Comparison of ENCODE assay signal across 30 cellular contexts in genomic region chr16:12754824-12755543, GRCh38. TPM values are rescaled to one million over a fixed set of nuclear protein-coding genes. Genes with fewer than 3 reads are reported as not detected.
DNase-seq lines count a peak whose midpoint lies in the region; ATAC-seq and TF ChIP-seq lines count a peak whose summit lies in the region.
"Had no signal": no experiment of that assay in that cellular context is flagged by ENCODE, and none has a peak within 500 bp of the region (broad histone marks: within the 10 kb centered on the region; RNA-seq: fewer than 3 reads in every experiment).

No MANE protein-coding gene starts in this region.

- intact Hi-C loops in activated CD4-positive, alpha-beta memory T cell treated with anti-CD3 and anti-CD28 coated beads for 36 hours (cut with micrococcal nuclease), result loop anchor here (5.0 kb wide), 1 partner anchor 62 kb away; no protein-coding TSS in a partner anchor

- no peak overlapping the region for H3K4me3 ChIP-seq in AG10803 (ENCODE audit: low read length)
- H3K4me3 ChIP-seq: BLaER1, colonic mucosa, heart right ventricle, lower lobe of right lung, MG63, psoas muscle, transverse colon had no signal

- CTCF ChIA-PET in activated CD4-positive, alpha-beta memory T cell treated with anti-CD3 and anti-CD28 coated beads for 36 hours (lab: Charles Lee), result no interaction called here

- H3K27ac Mint-ChIP-seq in chondrocyte (ENCODE audit: unreplicated experiment), result peak overlapping the region; percentile 57
- H3K27ac Mint-ChIP-seq in activated CD4-positive, alpha-beta memory T cell treated with anti-CD3 and anti-CD28 coated beads for 36 hours, result no peak overlapping the region
- H3K27ac Mint-ChIP-seq: activated CD4-positive, alpha-beta T cell treated with anti-CD3 and anti-CD28 coated beads, Interleukin-2, amount 10 ng/mL, durations not matched to agents 24 days and 14 days; activated naive CD4-positive, alpha-beta T cell treated with anti-CD3 and anti-CD28 coated beads, Interleukin-2, amount 50 U/mL, for 72 hours; naive thymus-derived CD8-positive, alpha-beta T cell; T-helper 2 cell treated with Interferon-gamma antibody and Interleukin-4, amounts not matched to agents 5 μg/mL and 100 μg/mL, for 36 hours had no signal

- H3K27ac ChIP-seq in substantia nigra (ENCODE audit: low read depth, low read length, poor library complexity, severe bottlenecking), result no peak overlapping the region
- H3K27ac ChIP-seq: BLaER1, colonic mucosa, epithelial cell of prostate, foreskin keratinocyte, heart right ventricle, lower lobe of right lung, psoas muscle, transverse colon had no signal

- H3K4me1 Mint-ChIP-seq in chondrocyte (ENCODE audit: low read depth), result peaks cover 25% of the 10 kb centered on the region
- H3K4me1 Mint-ChIP-seq in activated CD4-positive, alpha-beta memory T cell treated with anti-CD3 and anti-CD28 coated beads for 36 hours (ENCODE audit: low read depth), result peaks cover 33% of the 10 kb centered on the region

- H3K9me3 Mint-ChIP-seq in chondrocyte (ENCODE audit: low read depth), result no peaks in the 10 kb centered on the region
- H3K9me3 Mint-ChIP-seq in activated CD4-positive, alpha-beta memory T cell treated with anti-CD3 and anti-CD28 coated beads for 36 hours, result no peaks in the 10 kb centered on the region
- H3K9me3 Mint-ChIP-seq: activated CD4-positive, alpha-beta T cell treated with anti-CD3 and anti-CD28 coated beads, Interleukin-2, amount 10 ng/mL, durations not matched to agents 24 days and 14 days; naive thymus-derived CD8-positive, alpha-beta T cell; T-helper 2 cell treated with Interferon-gamma antibody and Interleukin-4, amounts not matched to agents 5 μg/mL and 100 μg/mL, for 36 hours had no signal

- no peaks in the 10 kb centered on the region for H3K27me3 Mint-ChIP-seq in chondrocyte (ENCODE audit: low read depth)
- H3K27me3 Mint-ChIP-seq in activated CD4-positive, alpha-beta memory T cell treated with anti-CD3 and anti-CD28 coated beads for 36 hours, result no peaks in the 10 kb centered on the region
- H3K27me3 Mint-ChIP-seq: activated CD4-positive, alpha-beta T cell treated with anti-CD3 and anti-CD28 coated beads, Interleukin-2, amount 10 ng/mL, durations not matched to agents 24 days and 14 days; naive thymus-derived CD8-positive, alpha-beta T cell had no signal

- H3K36me3 Mint-ChIP-seq in chondrocyte (ENCODE audit: low read depth), result no peaks in the 10 kb centered on the region
- no peaks in the 10 kb centered on the region for H3K36me3 Mint-ChIP-seq in activated CD4-positive, alpha-beta memory T cell treated with anti-CD3 and anti-CD28 coated beads for 36 hours

- DNase-seq in AG10803 (ENCODE audit: low read depth) (peak; percentile 54), HCEC 1CT (peak; percentile 57), chondrocyte (ENCODE audit: low spot score) (no peak), left kidney (ENCODE audit: low read depth, low spot score) (peak; percentile 27), putamen (ENCODE audit: low spot score) (no peak), substantia nigra (lab: John Stamatoyannopoulos, UW) (no peak)
- no peak for DNase-seq in activated CD4-positive, alpha-beta memory T cell treated with anti-CD3 and anti-CD28 coated beads for 36 hours
- DNase-seq: activated CD4-positive, alpha-beta T cell treated with anti-CD3 and anti-CD28 coated beads, Interleukin-2, amount 10 ng/mL, durations not matched to agents 24 days and 14 days; anterior cingulate cortex; colonic mucosa; effector memory CD4-positive, alpha-beta T cell; foreskin keratinocyte; heart right ventricle; KBM-7; kidney; lower lobe of right lung; MG63; naive thymus-derived CD8-positive, alpha-beta T cell; NCI-H1105 treated with DMSO at 0.1 percent for 48 hours; NCI-H2029; NCI-H524 treated with DMSO at 0.1 percent for 48 hours; psoas muscle; stimulated activated CD4-positive, alpha-beta T cell treated with anti-CD3 and anti-CD28 coated beads, Interleukin-15, amount 100 ng/mL, for 24 hours; stimulated activated CD4-positive, alpha-beta T cell treated with anti-CD3 and anti-CD28 coated beads, Interleukin-4, amount 100 ng/mL, for 4 hours; transverse colon had no signal

- ATAC-seq in HG02588 (IDR thresholded peaks at IDR 0.05; ENCODE audit: unreplicated experiment), result no peak
- ATAC-seq: activated naive CD4-positive, alpha-beta T cell treated with anti-CD3 and anti-CD28 coated beads, Interleukin-2, amount 50 U/mL, for 72 hours; foreskin keratinocyte; heart right ventricle; lower lobe of right lung; naive thymus-derived CD8-positive, alpha-beta T cell; psoas muscle had no signal

- TF ChIP-seq CTCF in AG10803 (conservative IDR thresholded peaks at IDR 0.05; ENCODE audit: low read length) (no peak), chondrocyte (IDR thresholded peaks at IDR 0.05) (no peak)

- no peak overlapping the region for H3K4me3 Mint-ChIP-seq in chondrocyte (ENCODE audit: unreplicated experiment)
- H3K4me3 Mint-ChIP-seq in activated CD4-positive, alpha-beta memory T cell treated with anti-CD3 and anti-CD28 coated beads for 36 hours, result no peak overlapping the region
- H3K4me3 Mint-ChIP-seq: activated CD4-positive, alpha-beta T cell treated with anti-CD3 and anti-CD28 coated beads, Interleukin-2, amount 10 ng/mL, durations not matched to agents 24 days and 14 days; naive thymus-derived CD8-positive, alpha-beta T cell; T-helper 2 cell treated with Interferon-gamma antibody and Interleukin-4, amounts not matched to agents 5 μg/mL and 100 μg/mL, for 36 hours had no signal

- POLR2A ChIA-PET in activated CD4-positive, alpha-beta memory T cell treated with anti-CD3 and anti-CD28 coated beads for 36 hours (lab: Charles Lee), result no interaction called here

RNA-seq across cellular contexts. Expression of gene CPPED1, which starts 48.7 kb away (rescaled TPM):
- 15.3 to 18.6 TPM (median 18.1 TPM) in 3 replicates for total RNA-seq in chondrocyte
- total RNA-seq in activated CD4-positive, alpha-beta memory T cell treated with anti-CD3 and anti-CD28 coated beads for 36 hours, result 10 to 100 TPM; 11.0 to 11.5 TPM

Comparison
In these comparisons a context has a peak if more than half of its experiments do, and no peak if none do; other contexts are left out.
1. DNase-seq: peak in AG10803 (single experiment), HCEC 1CT (single experiment) and left kidney (single experiment); none in chondrocyte (single experiment), activated CD4-positive, alpha-beta memory T cell treated with anti-CD3 and anti-CD28 coated beads for 36 hours (single experiment), putamen (single experiment) and substantia nigra (0 of 49).